In genomic region chr16:58499615-58500328, GRCh38 we compare ENCODE assay signal across 8 cellular contexts. TPM values are rescaled to one million over a fixed set of nuclear protein-coding genes. Genes with fewer than 3 reads are reported as not detected.
A peak's percentile ranks its signal among the peaks of the same experiment; 100 is the strongest.
DNase-seq lines count a peak whose midpoint lies in the region; ATAC-seq and TF ChIP-seq lines count a peak whose summit lies in the region.

NDRG4 (plus strand) TSS chr16:58500143; CDS start chr16:58500249, 106 bp downstream.

- H3K27me3 ChIP-seq in adrenal gland: no peaks in the 10 kb centered on the region

- H3K4me1 ChIP-seq in adrenal gland (replicated peaks in 1 of 2): peaks cover 25 to 37% of the 10 kb centered on the region in 2 donors

- peaks cover 0 to 12% of the 10 kb centered on the region in 2 donors for H3K36me3 ChIP-seq in adrenal gland (replicated peaks in 1 of 2)

- H3K4me3 Mint-ChIP-seq in glutamatergic neuron (ENCODE audit: unreplicated experiment): peak within 1 kb of the TSS; percentile 99

- TF ChIP-seq CTCF in adrenal gland (IDR thresholded peaks at IDR 0.05): no peak
- no peak for TF ChIP-seq CTCF in glutamatergic neuron (IDR thresholded peaks at IDR 0.05; ENCODE audit: partially characterized antibody, unreplicated experiment)

- peak; percentile 19 to 24 for ATAC-seq in activated CD4-positive, CD25-positive, alpha-beta regulatory T cell treated with anti-CD3 and anti-CD28 coated beads, Interleukin-2, amount 50 U/mL, for 24 hours
- ATAC-seq in HG03039 (IDR thresholded peaks at IDR 0.05; ENCODE audit: unreplicated experiment) (peak; percentile 51), GM18873 (IDR thresholded peaks at IDR 0.05; ENCODE audit: low FRiP score, unreplicated experiment) (no peak)

- peak; percentile 35 to 65 for TF ChIP-seq POLR2A in adrenal gland (IDR thresholded peaks at IDR 0.05)

- DNase-seq in activated CD4-positive, CD25-positive, alpha-beta regulatory T cell (lab: John Stamatoyannopoulos, UW): no peak
- DNase-seq in NCI-H524 treated with DMSO at 0.1 percent for 48 hours (lab: John Stamatoyannopoulos, UW): peak; percentile 79
- DNase-seq in adrenal gland: peak; percentile 69 to 93 (median 86)
- peak; percentile 92 for DNase-seq in glutamatergic neuron
- DNase-seq in nucleus accumbens (lab: John Stamatoyannopoulos, UW): peak in 55 of 56 donors; percentile 39 to 98 (median 90)

- peaks cover 22% of the 10 kb centered on the region for H3K4me1 Mint-ChIP-seq in glutamatergic neuron (ENCODE audit: low read depth, unreplicated experiment)

- H3K9me3 Mint-ChIP-seq in glutamatergic neuron (ENCODE audit: unreplicated experiment): peaks cover 19% of the 10 kb centered on the region

- H3K4me3 ChIP-seq in adrenal gland: peak within 1 kb of the TSS in 1 of 4 donors; percentile 19

- H3K27ac ChIP-seq in adrenal gland: peak within 1 kb of the TSS in 2 of 5 donors; percentile 45 to 57

- no peaks in the 10 kb centered on the region for H3K36me3 Mint-ChIP-seq in glutamatergic neuron (ENCODE audit: unreplicated experiment)

- H3K27me3 Mint-ChIP-seq in glutamatergic neuron (ENCODE audit: unreplicated experiment): peaks cover 15% of the 10 kb centered on the region

- peak within 1 kb of the TSS; percentile 94 for H3K27ac Mint-ChIP-seq in glutamatergic neuron (ENCODE audit: unreplicated experiment)

- WGBS in adrenal gland, 4 donors: 23 to 54% (median 33%) methylated on average over 7 to 23 of the region's 23 CpGs

- intact Hi-C loops in adrenal gland (cut with DNase I): loop anchor here in 1 of 2 donors (10.0 kb wide), 1 partner anchor 135 kb away; no protein-coding TSS in a partner anchor

- no peaks in the 10 kb centered on the region for H3K9me3 ChIP-seq in adrenal gland (replicated peaks in 1 of 3)

RNA-seq across cellular contexts. Expression of gene NDRG4, which starts in this region (rescaled TPM):
- total RNA-seq in adrenal gland: 100 to 1,000 TPM; 194 to 952 (median 387) TPM
- polyA plus RNA-seq in adrenal gland: 100 to 1,000 TPM; 139 to 339 (median 176) TPM
- 677 TPM for total RNA-seq in glutamatergic neuron (ENCODE audit: unreplicated experiment)

Comparison
In these comparisons a context has a peak if more than half of its experiments do, and no peak if none do; other contexts are left out.
1. DNase-seq: peak in NCI-H524 treated with DMSO at 0.1 percent for 48 hours (single experiment), adrenal gland (7 of 7), glutamatergic neuron (single experiment) and nucleus accumbens (55 of 56); none in activated CD4-positive, CD25-positive, alpha-beta regulatory T cell (0 of 4).